Comparison of ENCODE assay signal across 8 cellular contexts in genomic region chr13:75695908-75696307, GRCh38. TPM values are rescaled to one million over a fixed set of nuclear protein-coding genes. Genes with fewer than 3 reads are reported as not detected.
A peak's percentile ranks its signal among the peaks of the same experiment; 100 is the strongest.
DNase-seq lines count a peak whose midpoint lies in the region; ATAC-seq, FAIRE-seq and TF ChIP-seq lines count a peak whose summit lies in the region.
"Not testable (repeated sequence)": the region's sequence is repeated elsewhere in the genome, so short reads cannot be mapped to it uniquely, and the experiment has no call there.

No MANE protein-coding gene starts in this region.

- H3K4me2 ChIP-seq in neuronal stem cell (ENCODE audit: insufficient read depth, low read length, poor library complexity, severe bottlenecking), result not testable (repeated sequence)

- POLR2A ChIA-PET in HEK293 (lab: Yijun Ruan, JAX), result not testable (repeated sequence)
- POLR2A ChIA-PET in T-cell (lab: Charles Lee), result interaction anchor here in 1 of 2 donors (0.5 kb wide), 1 partner anchor 728 kb away, joined by 11 read pairs; no protein-coding TSS in a partner anchor

- H2BK15ac ChIP-seq in neuronal stem cell (ENCODE audit: low read length), result not testable (repeated sequence)

- H3K9me3 ChIP-seq in HEK293 (ENCODE audit: control insufficient read depth, insufficient read depth, low read depth, low read length); neuronal stem cell (replicated peaks in 1 of 2; ENCODE audit: control insufficient read depth in 2 of 2, insufficient read depth in 1 of 2, low read depth in 1 of 2, low read length in 2 of 2): not testable (repeated sequence)

- not testable (repeated sequence) for H3K4me1 Mint-ChIP-seq in T-cell; activated naive CD4-positive, alpha-beta T cell treated with anti-CD3 and anti-CD28 coated beads, Interleukin-2, amount 10 ng/mL, durations not matched to agents 7 days and 5 days

- not testable (repeated sequence) for H2BK12ac ChIP-seq in neuronal stem cell (ENCODE audit: low read length)

- not testable (repeated sequence) for H4K91ac ChIP-seq in neuronal stem cell (ENCODE audit: low read depth, low read length, poor library complexity)

- H3K27ac ChIP-seq in HEK293 (ENCODE audit: extremely low read depth, low read depth, low read length); neuronal stem cell (replicated peaks; ENCODE audit: low read length): not testable (repeated sequence)

- not testable (repeated sequence) for H2BK120ac ChIP-seq in neuronal stem cell (ENCODE audit: low read depth, low read length)

- H3K4ac ChIP-seq in neuronal stem cell (ENCODE audit: low read length), result not testable (repeated sequence)

- WGBS in neuronal stem cell (ENCODE audit: extremely low coverage in 2 of 2, insufficient read length in 2 of 2, insufficient replicate concordance in 1 of 2), 2 donors, result no CpG with 5 or more reads among the region's 8 CpGs

- not testable (repeated sequence) for H3K23ac ChIP-seq in neuronal stem cell (ENCODE audit: low read depth, low read length, poor library complexity)

- H2AFZ ChIP-seq in neuronal stem cell (ENCODE audit: low read length), result not testable (repeated sequence)

- H2BK5ac ChIP-seq in neuronal stem cell (ENCODE audit: low read length), result not testable (repeated sequence)

- not testable (repeated sequence) for H4K8ac ChIP-seq in neuronal stem cell (ENCODE audit: low read depth, low read length)

- H3K36me3 ChIP-seq in HEK293 (ENCODE audit: control insufficient read depth in 2 of 2, insufficient read depth in 1 of 2, low read length in 2 of 2); neuronal stem cell (replicated peaks in 1 of 2; ENCODE audit: control insufficient read depth in 2 of 2, insufficient read depth in 2 of 2, low read length in 2 of 2): not testable (repeated sequence)

- H3K4me3 Mint-ChIP-seq in T-cell; activated naive CD4-positive, alpha-beta T cell treated with anti-CD3 and anti-CD28 coated beads, Interleukin-2, amount 10 ng/mL, durations not matched to agents 7 days and 5 days: not testable (repeated sequence)

- DNase-seq in Daoy (ENCODE audit: low read depth) (peak; percentile 53), NCI-H1417 treated with DMSO at 0.1 percent for 48 hours (lab: John Stamatoyannopoulos, UW) (peak; percentile 43), T-cell (peak in 33 of 34 experiments; percentile 27 to 75 (median 58)), frontal cortex (ENCODE audit: low spot score in 2 of 2) (peak; percentile 10 to 47), neuronal stem cell (ENCODE audit: low spot score) (peak; percentile 76)
- DNase-seq in activated naive CD4-positive, alpha-beta T cell treated with anti-CD3 and anti-CD28 coated beads, Interleukin-2, amount 10 ng/mL, durations not matched to agents 7 days and 5 days, result peak; percentile 79
- peak; percentile 17 to 74 (median 51) for DNase-seq in stimulated activated naive CD4-positive, alpha-beta T cell (lab: John Stamatoyannopoulos, UW)

- H3K9ac ChIP-seq in neuronal stem cell (ENCODE audit: low read depth, low read length, poor library complexity), result not testable (repeated sequence)

- FAIRE-seq in frontal cortex (lab: Jason Lieb, UNC), result not testable (repeated sequence)

- not testable (repeated sequence) for H2AK5ac ChIP-seq in neuronal stem cell (ENCODE audit: low read depth, low read length)

- peak; percentile 54 for TF ChIP-seq CTCF in HEK293 (tag by site-specific recombination; IDR thresholded peaks at IDR 0.05)

- peak in 3 of 4 experiments; percentile 54 to 58 (median 57) for ATAC-seq in T-cell (replicated peaks in 1 of 4)

- H3K27me3 Mint-ChIP-seq in T-cell; activated naive CD4-positive, alpha-beta T cell treated with anti-CD3 and anti-CD28 coated beads, Interleukin-2, amount 10 ng/mL, durations not matched to agents 7 days and 5 days: not testable (repeated sequence)

- H3K27me3 ChIP-seq in neuronal stem cell (ENCODE audit: control insufficient read depth in 3 of 3, insufficient read depth in 3 of 3, low read depth in 1 of 3, low read length in 3 of 3), result not testable (repeated sequence)

- not testable (repeated sequence) for H3K14ac ChIP-seq in neuronal stem cell (ENCODE audit: low read length)

- peaks cover 12% of the 10 kb centered on the region for H3K36me3 Mint-ChIP-seq in T-cell
- H3K36me3 Mint-ChIP-seq in activated naive CD4-positive, alpha-beta T cell treated with anti-CD3 and anti-CD28 coated beads, Interleukin-2, amount 10 ng/mL, durations not matched to agents 7 days and 5 days, result not testable (repeated sequence)

- CTCF ChIA-PET in HEK293 (lab: Yijun Ruan, JAX) (interaction anchor here (0.5 to 4.5 kb wide), 53 partner anchors 8 to 1332 kb away, joined by 3 to 49 read pairs (median 3); partner anchors contain the start of gene TBC1D4), T-cell (lab: Charles Lee) (interaction anchor here (0.6 to 4.5 kb wide), 48 partner anchors 8 to 1208 kb away, joined by 3 to 42 read pairs (median 4); no protein-coding TSS in a partner anchor)
- CTCF ChIA-PET in activated naive CD4-positive, alpha-beta T cell treated with anti-CD3 and anti-CD28 coated beads, Interleukin-2, amount 10 ng/mL, durations not matched to agents 7 days and 5 days (lab: Charles Lee), result interaction anchor here (0.5 to 4.2 kb wide), 46 partner anchors 8 to 1208 kb away, joined by 3 to 58 read pairs (median 4); no protein-coding TSS in a partner anchor

- not testable (repeated sequence) for H3K4me3 ChIP-seq in HEK293 (ENCODE audit: low read depth, low read length); neuronal stem cell (ENCODE audit: low read length in 2 of 2)

- not testable (repeated sequence) for H3K18ac ChIP-seq in neuronal stem cell (ENCODE audit: low read length)

- not testable (repeated sequence) for H3K4me1 ChIP-seq in HEK293 (ENCODE audit: control insufficient read depth, insufficient read depth, low read length); neuronal stem cell (ENCODE audit: control insufficient read depth in 2 of 2, insufficient read depth in 1 of 2, low read depth in 1 of 2, low read length in 2 of 2)

- not testable (repeated sequence) for H3K27ac Mint-ChIP-seq in T-cell; activated naive CD4-positive, alpha-beta T cell treated with anti-CD3 and anti-CD28 coated beads, Interleukin-2, amount 10 ng/mL, durations not matched to agents 7 days and 5 days

- H3K9me3 Mint-ChIP-seq in T-cell; activated naive CD4-positive, alpha-beta T cell treated with anti-CD3 and anti-CD28 coated beads, Interleukin-2, amount 10 ng/mL, durations not matched to agents 7 days and 5 days: not testable (repeated sequence)

- not testable (repeated sequence) for H3K79me1 ChIP-seq in neuronal stem cell (ENCODE audit: low read depth, low read length)

TF ChIP-seq in HEK293, 187 proteins besides CTCF, POLR2A, EP300 and RAD21:
- TF ChIP-seq ZNF654 (tag by site-specific recombination; IDR thresholded peaks at IDR 0.05; ENCODE audit: low read depth), result peak; percentile 81

RNA-seq across cellular contexts. Expression of gene LMO7, which starts 59.8 kb away (rescaled TPM):
- 26.4 and 27.9 TPM in 2 replicates for total RNA-seq in Daoy (2014; rRNA removed; shearing (Covaris generic))
- total RNA-seq in T-cell, result 10 to 100 TPM; 22.6 to 46.8 (median 34.0) TPM
- 118 TPM for total RNA-seq in frontal cortex
- 2.6 TPM for polyA plus RNA-seq in neuronal stem cell (2013, experiment 1 of 2)
- 3.8 TPM for polyA plus RNA-seq in neuronal stem cell (2013, experiment 2 of 2)

Comparison
In these comparisons a context has a peak if more than half of its experiments do, and no peak if none do; other contexts are left out.
1. DNase-seq: peak in every context shown above with its lines; median percentile 79 in activated naive CD4-positive, alpha-beta T cell treated with anti-CD3 and anti-CD28 coated beads, Interleukin-2, amount 10 ng/mL, durations not matched to agents 7 days and 5 days; 76 in neuronal stem cell; 58 in T-cell; 53 in Daoy; 51 in stimulated activated naive CD4-positive, alpha-beta T cell; 43 in NCI-H1417 treated with DMSO at 0.1 percent for 48 hours; 28 in frontal cortex.